Comparison of ENCODE assay signal across 8 cellular contexts in the genomic region with DNA sequence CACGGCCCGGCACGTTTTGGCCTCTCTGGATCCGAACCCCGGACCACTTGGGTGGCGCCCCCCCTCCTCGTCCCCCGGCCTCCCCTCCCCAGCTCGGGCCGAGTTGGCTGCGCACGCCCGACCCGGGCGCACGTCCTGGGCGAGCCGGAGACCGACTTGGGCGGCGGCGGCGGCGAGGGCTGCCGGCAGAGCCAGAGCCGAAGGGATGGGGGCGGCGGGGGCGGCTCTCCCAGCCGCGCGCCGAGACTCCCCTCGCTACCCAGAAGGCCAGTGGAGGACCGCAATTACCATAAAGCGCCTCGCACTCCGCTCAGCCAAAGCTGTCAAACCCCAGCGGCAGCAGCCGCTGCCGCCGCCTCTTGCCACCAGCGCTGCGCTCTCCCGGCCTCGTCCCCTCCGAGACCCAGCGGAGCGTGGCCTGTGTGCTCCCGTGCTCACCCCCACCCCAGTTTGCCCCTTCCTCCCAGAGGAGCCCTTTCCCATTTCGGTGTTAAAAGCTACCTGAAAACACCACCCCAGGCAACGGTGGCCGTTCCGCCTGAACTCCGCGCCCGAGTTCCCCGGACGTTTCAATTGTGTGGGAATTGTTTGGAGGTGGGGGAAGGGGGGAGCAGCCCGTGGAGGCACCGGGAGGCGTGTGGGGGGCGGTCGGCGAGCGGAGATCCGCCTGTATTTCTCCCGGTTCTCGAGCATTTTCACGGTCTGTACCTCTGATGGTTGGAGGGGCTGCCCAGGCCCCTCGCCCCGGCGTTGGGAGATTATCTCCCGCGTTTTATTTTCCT. TPM values are rescaled to one million over a fixed set of nuclear protein-coding genes. Genes with fewer than 3 reads are reported as not detected.
DNase-seq lines count a peak whose midpoint lies in the region; ATAC-seq, FAIRE-seq and TF ChIP-seq lines count a peak whose summit lies in the region.

No MANE protein-coding gene starts in this region.

- ATAC-seq in GM18505 (IDR thresholded peaks at IDR 0.05; ENCODE audit: unreplicated experiment) (peak; percentile 36), HG03469 (IDR thresholded peaks at IDR 0.05; ENCODE audit: unreplicated experiment) (no peak)

- peak overlapping the region; percentile 74 for H3K4me3 Mint-ChIP-seq in endodermal cell

- H3K27me3 ChIP-seq in WERI-Rb-1 (ENCODE audit: insufficient read depth, low read depth, severe bottlenecking) = peaks cover 63% of the 10 kb centered on the region
- H3K27me3 ChIP-seq in endodermal cell (ENCODE audit: control insufficient read depth, insufficient read depth, low read length, poor library complexity, severe bottlenecking) = no peaks in the 10 kb centered on the region
- no peaks in the 10 kb centered on the region for H3K27me3 ChIP-seq in muscle layer of duodenum (ENCODE audit: low read depth, low read length)

- H3K9ac ChIP-seq in endodermal cell (ENCODE audit: extremely low read depth, low read length, poor library complexity, severe bottlenecking) = no peak overlapping the region

- H3K4me1 ChIP-seq in endodermal cell (ENCODE audit: control insufficient read depth, insufficient read depth, low read length) = no peaks in the 10 kb centered on the region
- peaks cover 6 to 12% of the 10 kb centered on the region in 2 donors for H3K4me1 ChIP-seq in muscle layer of duodenum (ENCODE audit: control insufficient read depth in 1 of 2, insufficient read depth in 2 of 2, low read length in 2 of 2)

- H3K4me1 Mint-ChIP-seq in endodermal cell = peaks cover 44% of the 10 kb centered on the region

- TF ChIP-seq CTCF in AG09309 (IDR thresholded peaks at IDR 0.05; ENCODE audit: control insufficient read depth, insufficient read depth, low read depth, low read length, missing control alignments) (no peak), WERI-Rb-1 (IDR thresholded peaks at IDR 0.05; ENCODE audit: low read depth, low read length) (no peak), endodermal cell (conservative IDR thresholded peaks at IDR 0.05) (no peak)

- H3K36me3 Mint-ChIP-seq in endodermal cell (ENCODE audit: low read depth) = no peaks in the 10 kb centered on the region

- FAIRE-seq in urothelium cell line (lab: Jason Lieb, UNC) = no peak

- H3K36me3 ChIP-seq in WERI-Rb-1 (peaks cover 12% of the 10 kb centered on the region), endodermal cell (ENCODE audit: control insufficient read depth, insufficient read depth, low read length) (no peaks in the 10 kb centered on the region), muscle layer of duodenum (ENCODE audit: control insufficient read depth in 1 of 2, insufficient read depth in 2 of 2, low read length in 2 of 2) (no peaks in the 10 kb centered on the region)

- H3K9me3 Mint-ChIP-seq in endodermal cell = peaks cover 13% of the 10 kb centered on the region

- H3K9me3 ChIP-seq in WERI-Rb-1 (ENCODE audit: severe bottlenecking) = peaks cover 21% of the 10 kb centered on the region
- no peaks in the 10 kb centered on the region for H3K9me3 ChIP-seq in endodermal cell (ENCODE audit: control insufficient read depth, low read length)
- no peaks in the 10 kb centered on the region for H3K9me3 ChIP-seq in muscle layer of duodenum (ENCODE audit: control insufficient read depth in 1 of 2, low read length in 2 of 2)

- 0% methylated on average over 7 to 73 of the region's 75 CpGs for WGBS in endodermal cell (ENCODE audit: insufficient coverage in 1 of 2, insufficient read length in 1 of 2), 2 experiments

- no peak overlapping the region for H3K27ac Mint-ChIP-seq in endodermal cell

- peak; percentile 44 for TF ChIP-seq POLR2A in GM18505 (IDR thresholded peaks at IDR 0.05; ENCODE audit: borderline replicate concordance, extremely low read depth, insufficient read depth, insufficient read length)

- no peak for DNase-seq in AG09309 (ENCODE audit: low read depth)
- DNase-seq in M059J (ENCODE audit: low read depth) = peak; percentile 72
- peak; percentile 47 for DNase-seq in WERI-Rb-1
- DNase-seq in endodermal cell = peak; percentile 89
- peak; percentile 64 for DNase-seq in urothelium cell line (ENCODE audit: low spot score)

- H3K27me3 Mint-ChIP-seq in endodermal cell (ENCODE audit: insufficient read depth) = peaks cover 72% of the 10 kb centered on the region

- peak overlapping the region; percentile 61 for H3K4me3 ChIP-seq in AG09309 (ENCODE audit: control insufficient read depth, low read depth, low read length)
- H3K4me3 ChIP-seq in WERI-Rb-1 (ENCODE audit: low read depth, low read length) = peak overlapping the region; percentile 59
- H3K4me3 ChIP-seq in endodermal cell (ENCODE audit: low read length) = peak overlapping the region; percentile 76
- peak overlapping the region; percentile 30 to 53 for H3K4me3 ChIP-seq in muscle layer of duodenum (ENCODE audit: low read depth in 1 of 2, low read length in 2 of 2)

- peak overlapping the region; percentile 93 for H3K27ac ChIP-seq in WERI-Rb-1
- peak overlapping the region; percentile 63 for H3K27ac ChIP-seq in endodermal cell (ENCODE audit: low read depth, low read length)
- no peak overlapping the region for H3K27ac ChIP-seq in muscle layer of duodenum (ENCODE audit: low read length)

RNA-seq across cellular contexts. Expression of a gene that starts 0.7 kb away (rescaled TPM):
- total RNA-seq in M059J (2014; rRNA removed; shearing (Covaris generic)) = 35.5 and 50.6 TPM in 2 replicates
- total RNA-seq in endodermal cell = 10 to 100 TPM; 31.3 to 37.9 TPM
- polyA plus RNA-seq in endodermal cell (2013, experiment 1 of 2) = 31.8 TPM
- polyA plus RNA-seq in endodermal cell (2013, experiment 2 of 2) = 30.2 TPM
